22 cellular contexts compared by ENCODE assay signal in genomic region chr14:34065222-34065621, GRCh38.
"Had no signal": no experiment of that assay in that cellular context is flagged by ENCODE, and none has a peak within 500 bp of the region (broad histone marks: within the 10 kb centered on the region; RNA-seq: fewer than 3 reads in every experiment).

No MANE protein-coding gene starts in this region.

- H3K4me3 ChIP-seq: left lung, lung, pancreas, sigmoid colon, skin epidermis, stomach, upper lobe of left lung, uterus had no signal

- H3K27ac Mint-ChIP-seq: naive B cell, nephron, progenitor cell of endocrine pancreas had no signal

- H3K27ac ChIP-seq: foreskin keratinocyte, left lung, pancreas, skin epidermis, stomach, upper lobe of left lung, uterus had no signal

- H3K36me3 ChIP-seq: left lung, pancreas, sigmoid colon, stomach, upper lobe of left lung, uterus had no signal

- H3K4me1 ChIP-seq: foreskin keratinocyte, pancreas, uterus had no signal

- H3K4me3 Mint-ChIP-seq: naive B cell, nephron had no signal

- H3K9me3 Mint-ChIP-seq: naive B cell, nephron had no signal

- H3K36me3 Mint-ChIP-seq: naive B cell had no signal

- H3K9me3 ChIP-seq: left lung, pancreas, sigmoid colon, stomach, upper lobe of left lung, uterus had no signal

- DNase-seq: cerebellar nuclear complex; dermis blood vessel endothelial cell; foreskin keratinocyte; head of caudate nucleus; hypothalamus; islet precursor cell; left lung; mesendoderm; naive B cell; occipital lobe; pancreas; sigmoid colon; stimulated activated CD4-positive, alpha-beta T cell treated with anti-CD3 and anti-CD28 coated beads, Interleukin-2, amount 100 ng/mL, for 24 hours; stimulated activated naive CD4-positive, alpha-beta T cell; stomach; substantia nigra; upper lobe of left lung; uterus had no signal

- H3K27me3 ChIP-seq: foreskin keratinocyte, pancreas, sigmoid colon, upper lobe of left lung, uterus had no signal

- ATAC-seq: foreskin keratinocyte, left lung, pancreas had no signal
